1 cellular context compared by ENCODE assay signal in genomic region chr12:6950944-6951540, GRCh38.
TF ChIP-seq lines count a peak whose summit lies in the region.

PTPN6 (plus strand) TSS chr12:6951356; CDS start chr12:6951513, 157 bp downstream.

TF ChIP-seq in GM12878, 131 proteins besides CTCF, POLR2A, EP300 and RAD21 (continued from another document):
- TF ChIP-seq REST (IDR thresholded peaks at IDR 0.05; ENCODE audit: low read depth, low read length): no peak
